In genomic region chr3:116316781-116317180, GRCh38 we compare ENCODE assay signal across 24 cellular contexts.
"Had no signal": no experiment of that assay in that cellular context is flagged by ENCODE, and none has a peak within 500 bp of the region (broad histone marks: within the 10 kb centered on the region; RNA-seq: fewer than 3 reads in every experiment).

No MANE protein-coding gene starts in this region.

- H3K4me3 ChIP-seq: MG63, PC-9, Peyer's patch, SJCRH30 had no signal

- H3K36me3 ChIP-seq: MG63, Peyer's patch, SJCRH30 had no signal

- H3K4me1 ChIP-seq: Peyer's patch had no signal

- H3K9me3 ChIP-seq: MG63, Peyer's patch, SJCRH30 had no signal

- DNase-seq: IMR-90, Karpas-422, KG1, MG63, NCI-H1092, NCI-H1105 treated with DMSO at 0.1 percent for 48 hours, NCI-H1417 treated with DMSO at 0.1 percent for 48 hours, NCI-H146, NCI-H187, NCI-H2029, NCI-H2081 treated with DMSO at 0.1 percent for 48 hours, NCI-H2171 treated with DMSO at 0.1 percent for 48 hours, NCI-H345, NCI-H524, NCI-H526 treated with DMSO at 0.1 percent for 48 hours, NCI-H748 treated with DMSO at 0.1 percent for 48 hours, OCI-M1, PC-9, Peyer's patch, SHP77 treated with DMSO at 0.1 percent for 48 hours, SJCRH30 had no signal

- ATAC-seq: HepG2, Right ventricle myocardium inferior, SK-N-SH treated with all-trans-retinoic acid at 6 μM for 48 hours had no signal

- H3K27ac ChIP-seq: PC-9, Peyer's patch, SJCRH30 had no signal

- H3K27me3 ChIP-seq: MG63, Peyer's patch, SJCRH30 had no signal
